ENCODE assay signal across 22 cellular contexts in genomic region chr4:177256950-177257349, GRCh38. TPM values are rescaled to one million over a fixed set of nuclear protein-coding genes. Genes with fewer than 3 reads are reported as not detected.
"Had no signal": no experiment of that assay in that cellular context is flagged by ENCODE, and none has a peak within 500 bp of the region (broad histone marks: within the 10 kb centered on the region; RNA-seq: fewer than 3 reads in every experiment).

No MANE protein-coding gene starts in this region.

- H3K4me3 ChIP-seq: dorsolateral prefrontal cortex, gastroesophageal sphincter, heart right ventricle, lower lobe of right lung, spleen, thoracic aorta, tibial nerve, upper lobe of left lung had no signal

- H3K27me3 ChIP-seq: gastroesophageal sphincter, neutrophil, spleen, tibial nerve, upper lobe of left lung had no signal

- H3K4me1 ChIP-seq: foreskin keratinocyte, gastroesophageal sphincter, heart right ventricle, lower lobe of right lung, parathyroid adenoma, spleen, tibial nerve, upper lobe of left lung had no signal

- FAIRE-seq: colon, urothelium cell line had no signal

- DNase-seq: dorsolateral prefrontal cortex; effector CD4-positive, alpha-beta T cell; foreskin keratinocyte; glutamatergic neuron; heart right ventricle; hippocampal formation; islet precursor cell; kidney glomerular epithelial cell; left ventricle myocardium superior; lower lobe of right lung; natural killer cell; spleen; stimulated activated naive B cell treated with anti-CD40 and anti-IgM and Interleukin-4, amounts not matched to agents 10 μg/mL and 1 μg/mL and 100 μg/mL, for 72 hours; upper lobe of left lung had no signal

- H3K27ac ChIP-seq: foreskin keratinocyte, gastroesophageal sphincter, heart right ventricle, lower lobe of right lung, neutrophil, parathyroid adenoma, spleen, thoracic aorta, tibial nerve, upper lobe of left lung had no signal

- H3K36me3 ChIP-seq: gastroesophageal sphincter, heart right ventricle, lower lobe of right lung, neutrophil, spleen, thoracic aorta, tibial nerve, upper lobe of left lung had no signal

- H3K9me3 ChIP-seq: gastroesophageal sphincter, lower lobe of right lung, neutrophil, spleen, thoracic aorta, tibial nerve, upper lobe of left lung had no signal

- H2AFZ ChIP-seq: parathyroid adenoma had no signal

- ATAC-seq: foreskin keratinocyte; gastroesophageal sphincter; left ventricle myocardium superior; lower lobe of right lung; natural killer cell; sciatic nerve; stimulated activated naive B cell treated with anti-CD40 and anti-IgM and Interleukin-4, amounts not matched to agents 10 μg/mL and 1 μg/mL and 100 μg/mL, for 72 hours had no signal

- H3K79me2 ChIP-seq: parathyroid adenoma had no signal

- H3K9ac ChIP-seq: parathyroid adenoma had no signal

RNA-seq across cellular contexts. Expression of gene NEIL3, which starts 52.7 kb away (rescaled TPM):
- total RNA-seq: thoracic aorta, tibial nerve had no signal
